ENCODE assay signal across 16 cellular contexts in genomic region chr13:32904271-32904670, GRCh38.
"Had no signal": no experiment of that assay in that cellular context is flagged by ENCODE, and none has a peak within 500 bp of the region (broad histone marks: within the 10 kb centered on the region; RNA-seq: fewer than 3 reads in every experiment).

No MANE protein-coding gene starts in this region.

- H3K9me3 ChIP-seq: ascending aorta, gastrocnemius medialis, SJSA1, suprapubic skin, vagina had no signal

- H3K4me1 ChIP-seq: gastrocnemius medialis had no signal

- ATAC-seq: gastrocnemius medialis, natural killer cell, T-helper 17 cell had no signal

- H3K27me3 Mint-ChIP-seq: activated naive CD8-positive, alpha-beta T cell treated with anti-CD3 and anti-CD28 coated beads, Interleukin-2, amount 50 U/mL, for 24 hours had no signal

- H3K4me3 Mint-ChIP-seq: activated naive CD8-positive, alpha-beta T cell treated with anti-CD3 and anti-CD28 coated beads, Interleukin-2, amount 50 U/mL, for 24 hours; natural killer cell; T-helper 17 cell had no signal

- H3K4me3 ChIP-seq: ascending aorta, gastrocnemius medialis, heart left ventricle, SJSA1, suprapubic skin, vagina had no signal

- H3K27ac ChIP-seq: SJSA1, suprapubic skin, vagina, WERI-Rb-1 had no signal

- H3K9me3 Mint-ChIP-seq: activated T-helper 17 cell treated with anti-CD3 and anti-CD28 coated beads, Interleukin-2, amount 50 U/mL, for 72 hours had no signal

- H3K27ac Mint-ChIP-seq: natural killer cell, T-helper 17 cell had no signal

- DNase-seq: activated CD4-positive, alpha-beta T cell treated with anti-CD3 and anti-CD28 coated beads for 1 hour; activated naive CD4-positive, alpha-beta T cell treated with Interleukin-2 at 50 U/mL for 16 hours; erythroblast; gastrocnemius medialis; natural killer cell; posterior cingulate gyrus; stimulated activated naive CD8-positive, alpha-beta T cell treated with anti-CD3 and anti-CD28 coated beads, Interleukin-15, Interleukin-2, amounts not matched to agents 100 U/mL and 50 U/mL, for 24 hours; T-helper 17 cell; WERI-Rb-1 had no signal

- H3K27me3 ChIP-seq: ascending aorta, gastrocnemius medialis, heart left ventricle, SJSA1, suprapubic skin, vagina had no signal

- H3K36me3 ChIP-seq: ascending aorta, gastrocnemius medialis, heart left ventricle, SJSA1, suprapubic skin, vagina, WERI-Rb-1 had no signal
